ENCODE assay signal across 1 cellular context in the genomic region with DNA sequence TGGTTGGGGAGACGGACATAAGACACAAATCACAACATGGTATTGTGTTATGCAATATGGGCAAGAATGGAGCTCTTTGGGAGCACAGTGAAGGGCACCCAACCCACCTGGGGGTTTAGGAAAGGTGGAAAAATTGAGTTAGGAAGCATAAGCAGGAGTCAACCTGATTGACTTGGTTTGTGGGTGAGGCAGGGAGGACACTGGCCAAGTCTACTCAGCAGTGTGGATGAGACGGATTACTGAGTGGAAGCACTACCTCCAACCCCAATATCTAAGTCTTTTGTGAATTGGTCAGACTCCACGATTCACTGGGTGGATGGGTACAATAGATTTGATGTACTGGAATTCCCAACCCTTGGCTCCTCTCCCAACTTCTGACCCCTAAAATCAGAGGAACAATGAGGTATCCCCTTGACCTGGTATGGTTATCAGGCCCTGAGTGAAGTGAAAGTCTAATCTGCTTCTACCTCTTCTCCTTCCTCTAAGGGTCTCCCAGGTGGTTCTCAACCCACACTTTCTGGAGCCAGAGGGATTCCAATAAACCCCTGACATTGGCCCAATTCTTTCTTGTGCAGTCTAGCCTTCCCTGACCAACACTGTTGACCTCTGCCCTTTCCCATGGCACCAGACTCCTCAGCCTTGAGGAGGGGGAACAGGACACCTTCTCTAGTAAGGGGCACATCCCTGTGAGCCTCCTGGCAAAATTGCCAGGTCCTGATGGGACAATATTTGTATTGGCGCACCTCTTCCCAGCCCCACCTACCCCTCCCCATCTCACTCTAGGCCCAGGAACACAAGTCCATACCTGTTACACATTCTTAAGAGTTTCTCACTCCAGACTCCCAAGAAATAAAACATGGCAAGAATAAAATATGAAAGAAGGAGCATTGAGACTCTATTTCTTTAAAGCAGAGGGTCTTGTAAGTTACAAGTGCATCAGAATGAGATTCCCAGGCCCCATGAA.
TF ChIP-seq lines count a peak whose summit lies in the region.

No MANE protein-coding gene starts in this region.

TF ChIP-seq in K562, 482 proteins besides CTCF, POLR2A, EP300 and RAD21 (continued from another document and continues in another):
- peak; percentile 3 for TF ChIP-seq ASH1L (IDR thresholded peaks at IDR 0.05; ENCODE audit: borderline replicate concordance, low read depth, partially characterized antibody)
- 0 out of 2 replicates have a peak, but pooled peaks have one; percentile 1 for TF ChIP-seq ZBTB7A (IDR thresholded peaks at IDR 0.05; ENCODE audit: borderline replicate concordance, control insufficient read depth, low read depth, low read length)
- TF ChIP-seq CBX8 (IDR thresholded peaks at IDR 0.05; ENCODE audit: borderline replicate concordance, extremely low read depth, low read depth, low read length, poor library complexity, severe bottlenecking) = no peak
- TF ChIP-seq ZNF184 (CRISPR knock-in tag; IDR thresholded peaks at IDR 0.05) = no peak
- no peak for TF ChIP-seq NFE2 (IDR thresholded peaks at IDR 0.05; ENCODE audit: low read depth)
- peak; percentile 75 for TF ChIP-seq KDM5B (IDR thresholded peaks at IDR 0.05; ENCODE audit: insufficient replicate concordance, low read depth, low read length)
- TF ChIP-seq ZC3H8 (IDR thresholded peaks at IDR 0.05) = no peak
- TF ChIP-seq HOMEZ (CRISPR knock-in tag; IDR thresholded peaks at IDR 0.05) = no peak
- TF ChIP-seq, protein P1, sequence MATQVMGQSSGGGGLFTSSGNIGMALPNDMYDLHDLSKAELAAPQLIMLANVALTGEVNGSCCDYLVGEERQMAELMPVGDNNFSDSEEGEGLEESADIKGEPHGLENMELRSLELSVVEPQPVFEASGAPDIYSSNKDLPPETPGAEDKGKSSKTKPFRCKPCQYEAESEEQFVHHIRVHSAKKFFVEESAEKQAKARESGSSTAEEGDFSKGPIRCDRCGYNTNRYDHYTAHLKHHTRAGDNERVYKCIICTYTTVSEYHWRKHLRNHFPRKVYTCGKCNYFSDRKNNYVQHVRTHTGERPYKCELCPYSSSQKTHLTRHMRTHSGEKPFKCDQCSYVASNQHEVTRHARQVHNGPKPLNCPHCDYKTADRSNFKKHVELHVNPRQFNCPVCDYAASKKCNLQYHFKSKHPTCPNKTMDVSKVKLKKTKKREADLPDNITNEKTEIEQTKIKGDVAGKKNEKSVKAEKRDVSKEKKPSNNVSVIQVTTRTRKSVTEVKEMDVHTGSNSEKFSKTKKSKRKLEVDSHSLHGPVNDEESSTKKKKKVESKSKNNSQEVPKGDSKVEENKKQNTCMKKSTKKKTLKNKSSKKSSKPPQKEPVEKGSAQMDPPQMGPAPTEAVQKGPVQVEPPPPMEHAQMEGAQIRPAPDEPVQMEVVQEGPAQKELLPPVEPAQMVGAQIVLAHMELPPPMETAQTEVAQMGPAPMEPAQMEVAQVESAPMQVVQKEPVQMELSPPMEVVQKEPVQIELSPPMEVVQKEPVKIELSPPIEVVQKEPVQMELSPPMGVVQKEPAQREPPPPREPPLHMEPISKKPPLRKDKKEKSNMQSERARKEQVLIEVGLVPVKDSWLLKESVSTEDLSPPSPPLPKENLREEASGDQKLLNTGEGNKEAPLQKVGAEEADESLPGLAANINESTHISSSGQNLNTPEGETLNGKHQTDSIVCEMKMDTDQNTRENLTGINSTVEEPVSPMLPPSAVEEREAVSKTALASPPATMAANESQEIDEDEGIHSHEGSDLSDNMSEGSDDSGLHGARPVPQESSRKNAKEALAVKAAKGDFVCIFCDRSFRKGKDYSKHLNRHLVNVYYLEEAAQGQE (CRISPR knock-in tag; IDR thresholded peaks at IDR 0.05; ENCODE audit: low read depth) = no peak
- TF ChIP-seq, protein P2, sequence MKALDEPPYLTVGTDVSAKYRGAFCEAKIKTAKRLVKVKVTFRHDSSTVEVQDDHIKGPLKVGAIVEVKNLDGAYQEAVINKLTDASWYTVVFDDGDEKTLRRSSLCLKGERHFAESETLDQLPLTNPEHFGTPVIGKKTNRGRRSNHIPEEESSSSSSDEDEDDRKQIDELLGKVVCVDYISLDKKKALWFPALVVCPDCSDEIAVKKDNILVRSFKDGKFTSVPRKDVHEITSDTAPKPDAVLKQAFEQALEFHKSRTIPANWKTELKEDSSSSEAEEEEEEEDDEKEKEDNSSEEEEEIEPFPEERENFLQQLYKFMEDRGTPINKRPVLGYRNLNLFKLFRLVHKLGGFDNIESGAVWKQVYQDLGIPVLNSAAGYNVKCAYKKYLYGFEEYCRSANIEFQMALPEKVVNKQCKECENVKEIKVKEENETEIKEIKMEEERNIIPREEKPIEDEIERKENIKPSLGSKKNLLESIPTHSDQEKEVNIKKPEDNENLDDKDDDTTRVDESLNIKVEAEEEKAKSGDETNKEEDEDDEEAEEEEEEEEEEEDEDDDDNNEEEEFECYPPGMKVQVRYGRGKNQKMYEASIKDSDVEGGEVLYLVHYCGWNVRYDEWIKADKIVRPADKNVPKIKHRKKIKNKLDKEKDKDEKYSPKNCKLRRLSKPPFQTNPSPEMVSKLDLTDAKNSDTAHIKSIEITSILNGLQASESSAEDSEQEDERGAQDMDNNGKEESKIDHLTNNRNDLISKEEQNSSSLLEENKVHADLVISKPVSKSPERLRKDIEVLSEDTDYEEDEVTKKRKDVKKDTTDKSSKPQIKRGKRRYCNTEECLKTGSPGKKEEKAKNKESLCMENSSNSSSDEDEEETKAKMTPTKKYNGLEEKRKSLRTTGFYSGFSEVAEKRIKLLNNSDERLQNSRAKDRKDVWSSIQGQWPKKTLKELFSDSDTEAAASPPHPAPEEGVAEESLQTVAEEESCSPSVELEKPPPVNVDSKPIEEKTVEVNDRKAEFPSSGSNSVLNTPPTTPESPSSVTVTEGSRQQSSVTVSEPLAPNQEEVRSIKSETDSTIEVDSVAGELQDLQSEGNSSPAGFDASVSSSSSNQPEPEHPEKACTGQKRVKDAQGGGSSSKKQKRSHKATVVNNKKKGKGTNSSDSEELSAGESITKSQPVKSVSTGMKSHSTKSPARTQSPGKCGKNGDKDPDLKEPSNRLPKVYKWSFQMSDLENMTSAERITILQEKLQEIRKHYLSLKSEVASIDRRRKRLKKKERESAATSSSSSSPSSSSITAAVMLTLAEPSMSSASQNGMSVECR (CRISPR knock-in tag; IDR thresholded peaks at IDR 0.05) = 0 out of 2 replicates have a peak, but pooled peaks have one; percentile 25
- TF ChIP-seq EHMT2 (IDR thresholded peaks at IDR 0.05) = no peak
- TF ChIP-seq ZNF274 (IDR thresholded peaks at IDR 0.05; ENCODE audit: borderline replicate concordance, low read depth, low read length) = 0 out of 2 replicates have a peak, but pooled peaks have one; percentile 11
- TF ChIP-seq ZNF280B (CRISPR knock-in tag; IDR thresholded peaks at IDR 0.05) = no peak
- TF ChIP-seq HNRNPL (IDR thresholded peaks at IDR 0.05; ENCODE audit: low read depth, low read length) = peak; percentile 47; the same call in 1 of the 2 replicates
- TF ChIP-seq DLX4 (CRISPR knock-in tag; IDR thresholded peaks at IDR 0.05) = peak; percentile 53; the same call in 1 of the 2 replicates
- no peak for TF ChIP-seq CBX3 (IDR thresholded peaks at IDR 0.05; ENCODE audit: borderline replicate concordance in 1 of 2, low read length in 2 of 2)
- peak in 1 of 2 experiments; percentile 91; a peak in 2 of 4 replicates for TF ChIP-seq NONO (IDR thresholded peaks at IDR 0.05; ENCODE audit: low read depth in 2 of 2, low read length in 1 of 2)
- peak in 1 of 2 experiments; percentile 3; a peak in 1 of 4 replicates for TF ChIP-seq TEAD1 (CRISPR knock-in tag; IDR thresholded peaks at IDR 0.05)
- TF ChIP-seq CHD2 (IDR thresholded peaks at IDR 0.05; ENCODE audit: low read depth, low read length) = peak; percentile 3; the same call in 1 of the 2 replicates
- no peak; the same call in 1 of the 2 replicates for TF ChIP-seq CGGBP1 (CRISPR knock-in tag; IDR thresholded peaks at IDR 0.05)
- TF ChIP-seq POLR3A (IDR thresholded peaks at IDR 0.05; ENCODE audit: borderline replicate concordance, extremely low read depth, insufficient read depth, insufficient read length) = no peak
- peak in 1 of 3 experiments; percentile 24 for TF ChIP-seq YY1 (IDR thresholded peaks at IDR 0.05; ENCODE audit: borderline replicate concordance in 1 of 3, control insufficient read depth in 1 of 3, extremely low read depth in 1 of 3, insufficient read depth in 3 of 3, insufficient read length in 1 of 3, insufficient replicate concordance in 2 of 3, low read depth in 1 of 3, low read length in 2 of 3)
- TF ChIP-seq THRB (CRISPR knock-in tag; conservative IDR thresholded peaks at IDR 0.05) = peak; percentile 24; the same call in 1 of the 2 replicates
- TF ChIP-seq, protein P3, sequence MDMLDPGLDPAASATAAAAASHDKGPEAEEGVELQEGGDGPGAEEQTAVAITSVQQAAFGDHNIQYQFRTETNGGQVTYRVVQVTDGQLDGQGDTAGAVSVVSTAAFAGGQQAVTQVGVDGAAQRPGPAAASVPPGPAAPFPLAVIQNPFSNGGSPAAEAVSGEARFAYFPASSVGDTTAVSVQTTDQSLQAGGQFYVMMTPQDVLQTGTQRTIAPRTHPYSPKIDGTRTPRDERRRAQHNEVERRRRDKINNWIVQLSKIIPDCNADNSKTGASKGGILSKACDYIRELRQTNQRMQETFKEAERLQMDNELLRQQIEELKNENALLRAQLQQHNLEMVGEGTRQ (CRISPR knock-in tag; IDR thresholded peaks at IDR 0.05) = no peak
- peak; percentile 82 for TF ChIP-seq POLR2G (IDR thresholded peaks at IDR 0.05; ENCODE audit: low read depth, low read length)
- TF ChIP-seq MCM7 (IDR thresholded peaks at IDR 0.05) = 0 out of 4 replicates have a peak, but pooled peaks of 1 of the 2 experiments have one; percentile 20
- no peak for TF ChIP-seq MCM5 (IDR thresholded peaks at IDR 0.05; ENCODE audit: low read depth)
- 0 out of 2 replicates have a peak, but pooled peaks have one; percentile 18 for TF ChIP-seq ZBTB5 (IDR thresholded peaks at IDR 0.05)
- no peak for TF ChIP-seq HMGXB4 (CRISPR knock-in tag; IDR thresholded peaks at IDR 0.05)
- TF ChIP-seq SLC30A9 (CRISPR knock-in tag; IDR thresholded peaks at IDR 0.05) = no peak
- TF ChIP-seq RBM22 (IDR thresholded peaks at IDR 0.05; ENCODE audit: low read depth, low read length, poor library complexity, severe bottlenecking) = peak; percentile 96
